24 cellular contexts compared by ENCODE assay signal in genomic region chr5:78204241-78204640, GRCh38.
DNase-seq lines count a peak whose midpoint lies in the region; ATAC-seq, FAIRE-seq and TF ChIP-seq lines count a peak whose summit lies in the region.
"Had no signal": no experiment of that assay in that cellular context is flagged by ENCODE, and none has a peak within 500 bp of the region (broad histone marks: within the 10 kb centered on the region; RNA-seq: fewer than 3 reads in every experiment).

No MANE protein-coding gene starts in this region.

- H3K9ac ChIP-seq in mesenchymal stem cell (ENCODE audit: low read length), result no peak overlapping the region

- intact Hi-C loops in activated T-helper 1 cell treated with anti-CD3 and anti-CD28 coated beads, Interleukin-12 subunit alpha, Interleukin-12 subunit beta, Interleukin-2, Interleukin-4 antibody, amounts not matched to agents 30 ng/mL and 10 ng/mL and 1 ng/mL, durations not matched to agents 14 hours and 24 hours and 36 hours (cut with micrococcal nuclease), result no loop called here
- intact Hi-C loops in heart right ventricle (cut with DNase I), result no loop called here

- H3K4me1 Mint-ChIP-seq in activated T-helper 1 cell treated with anti-CD3 and anti-CD28 coated beads, Interleukin-12 subunit alpha, Interleukin-12 subunit beta, Interleukin-2, Interleukin-4 antibody, amounts not matched to agents 30 ng/mL and 10 ng/mL and 1 ng/mL, durations not matched to agents 14 hours and 24 hours and 36 hours (ENCODE audit: low read depth), result no peaks in the 10 kb centered on the region

- H4K8ac ChIP-seq in mesenchymal stem cell (ENCODE audit: low read length), result no peak overlapping the region

- H3K27ac Mint-ChIP-seq in activated T-helper 1 cell treated with anti-CD3 and anti-CD28 coated beads, Interleukin-12 subunit alpha, Interleukin-12 subunit beta, Interleukin-2, Interleukin-4 antibody, amounts not matched to agents 30 ng/mL and 10 ng/mL and 1 ng/mL, durations not matched to agents 14 hours and 24 hours and 36 hours, result no peak overlapping the region
- H3K27ac Mint-ChIP-seq: CD4-positive, CD25-positive, alpha-beta regulatory T cell; HFFc6; IgD-negative memory B cell had no signal

- no peak overlapping the region for H3K4me3 Mint-ChIP-seq in activated T-helper 1 cell treated with anti-CD3 and anti-CD28 coated beads, Interleukin-12 subunit alpha, Interleukin-12 subunit beta, Interleukin-2, Interleukin-4 antibody, amounts not matched to agents 30 ng/mL and 10 ng/mL and 1 ng/mL, durations not matched to agents 14 hours and 24 hours and 36 hours
- H3K4me3 Mint-ChIP-seq: CD4-positive, CD25-positive, alpha-beta regulatory T cell; CD8-positive, alpha-beta memory T cell; HFFc6; IgD-negative memory B cell had no signal

- peaks cover 16% of the 10 kb centered on the region for H3K79me1 ChIP-seq in mesenchymal stem cell (replicated peaks; ENCODE audit: low read length, poor library complexity, severe bottlenecking)

- no peak overlapping the region for H3K18ac ChIP-seq in mesenchymal stem cell (ENCODE audit: low read depth in 1 of 2, low read length in 2 of 2)

- H3K4me1 ChIP-seq in mesenchymal stem cell (ENCODE audit: control insufficient read depth, insufficient read depth, low read depth, low read length) (no peaks in the 10 kb centered on the region), heart right ventricle (no peaks in the 10 kb centered on the region)
- no peaks in the 10 kb centered on the region for H3K4me1 ChIP-seq in effector memory CD4-positive, alpha-beta T cell (ENCODE audit: control insufficient read depth, insufficient read depth, low read length, poor library complexity, severe bottlenecking)
- H3K4me1 ChIP-seq: BE2C had no signal

- H3K23ac ChIP-seq in mesenchymal stem cell (ENCODE audit: low read length in 2 of 2), result no peak overlapping the region

- no peak overlapping the region for H3K14ac ChIP-seq in mesenchymal stem cell (ENCODE audit: low read length in 2 of 2)

- peaks cover 29% of the 10 kb centered on the region for H3K36me3 Mint-ChIP-seq in activated T-helper 1 cell treated with anti-CD3 and anti-CD28 coated beads, Interleukin-12 subunit alpha, Interleukin-12 subunit beta, Interleukin-2, Interleukin-4 antibody, amounts not matched to agents 30 ng/mL and 10 ng/mL and 1 ng/mL, durations not matched to agents 14 hours and 24 hours and 36 hours (ENCODE audit: low read depth)

- no peaks in the 10 kb centered on the region for H3K9me3 ChIP-seq in mesenchymal stem cell (ENCODE audit: control insufficient read depth, low read length)
- H3K9me3 ChIP-seq in effector memory CD4-positive, alpha-beta T cell (ENCODE audit: control insufficient read depth, low read length), result no peaks in the 10 kb centered on the region
- H3K9me3 ChIP-seq in heart right ventricle, result no peaks in the 10 kb centered on the region
- H3K9me3 ChIP-seq: BE2C had no signal

- no peak overlapping the region for H2AK5ac ChIP-seq in mesenchymal stem cell (ENCODE audit: low read length, severe bottlenecking)

- ATAC-seq in heart right ventricle, result no peak
- ATAC-seq: HCT116, HepG2 had no signal

- peak; percentile 76 for FAIRE-seq in endometrium (lab: Jason Lieb, UNC)
- FAIRE-seq: A204.1, HepG2 had no signal

- TF ChIP-seq CTCF in NB4 (IDR thresholded peaks at IDR 0.05; ENCODE audit: low read depth, low read length) (no peak), heart right ventricle (IDR thresholded peaks at IDR 0.05) (no peak)

- 93% methylated on average over 2 of the region's 2 CpGs for WGBS in mesenchymal stem cell
- WGBS in heart right ventricle, 2 donors, result 87 to 88% methylated on average over 2 of the region's 2 CpGs

- H3K36me3 ChIP-seq in mesenchymal stem cell (ENCODE audit: control insufficient read depth in 1 of 2, insufficient read depth in 2 of 2, low read depth in 1 of 2, low read length in 2 of 2) (peaks cover 5 to 30% of the 10 kb centered on the region in 2 experiments), heart right ventricle (peaks cover 0 to 65% (median 3%) of the 10 kb centered on the region in 9 donors)
- H3K36me3 ChIP-seq in effector memory CD4-positive, alpha-beta T cell (ENCODE audit: control insufficient read depth, insufficient read depth, low read length), result peaks cover 2% of the 10 kb centered on the region
- H3K36me3 ChIP-seq: BE2C had no signal

- H3K4me3 ChIP-seq in NB4 (ENCODE audit: low read depth, low read length) (no peak overlapping the region), mesenchymal stem cell (ENCODE audit: insufficient read depth in 1 of 2, low read depth in 1 of 2, low read length in 2 of 2) (no peak overlapping the region), heart right ventricle (no peak overlapping the region)
- H3K4me3 ChIP-seq in effector memory CD4-positive, alpha-beta T cell (ENCODE audit: insufficient read depth, low read depth, low read length, poor library complexity, severe bottlenecking), result no peak overlapping the region

- no peak overlapping the region for H3K4me2 ChIP-seq in mesenchymal stem cell (ENCODE audit: low read length, poor library complexity, severe bottlenecking)

- TF ChIP-seq POLR2A in NB4 (IDR thresholded peaks at IDR 0.05; ENCODE audit: extremely low read depth, insufficient read length), result no peak

- H3K27me3 ChIP-seq in mesenchymal stem cell (ENCODE audit: control insufficient read depth in 1 of 2, insufficient read depth in 1 of 2, low read length in 2 of 2), result no peaks in the 10 kb centered on the region
- no peaks in the 10 kb centered on the region for H3K27me3 ChIP-seq in effector memory CD4-positive, alpha-beta T cell (replicated peaks; ENCODE audit: control insufficient read depth, insufficient read depth, low read length, poor library complexity, severe bottlenecking)
- H3K27me3 ChIP-seq in heart right ventricle, result no peaks in the 10 kb centered on the region
- H3K27me3 ChIP-seq: BE2C had no signal

- H4K91ac ChIP-seq in mesenchymal stem cell (ENCODE audit: low read length), result no peak overlapping the region

- no peak overlapping the region for H3K4ac ChIP-seq in mesenchymal stem cell (ENCODE audit: low read depth in 1 of 2, low read length in 2 of 2)

- DNase-seq in LHCN-M2 (ENCODE audit: low read depth) (peak; percentile 12), NB4 (ENCODE audit: low read depth) (peak; percentile 7), mesenchymal stem cell (peak; percentile 14), heart right ventricle (no peak), putamen (ENCODE audit: low spot score) (no peak)
- DNase-seq in activated T-helper 1 cell treated with anti-CD3 and anti-CD28 coated beads, Interleukin-12 subunit alpha, Interleukin-12 subunit beta, Interleukin-2, Interleukin-4 antibody, amounts not matched to agents 30 ng/mL and 10 ng/mL and 1 ng/mL, durations not matched to agents 14 hours and 24 hours and 36 hours (ENCODE audit: low spot score), result no peak
- no peak for DNase-seq in effector memory CD4-positive, alpha-beta T cell
- DNase-seq: ACHN; BE2C; C1 segment of cervical spinal cord; CD4-positive, CD25-positive, alpha-beta regulatory T cell; CD8-positive, alpha-beta memory T cell; COR-L47; DMS 273 treated with DMSO at 0.1 percent for 48 hours; DMS79; GF-D8; GOT3; H7; HFFc6 had no signal

- no peak overlapping the region for H2BK12ac ChIP-seq in mesenchymal stem cell (ENCODE audit: low read length in 2 of 2)

- no peak overlapping the region for H2AFZ ChIP-seq in mesenchymal stem cell (ENCODE audit: low read depth, low read length)

- no peaks in the 10 kb centered on the region for H3K27me3 Mint-ChIP-seq in activated T-helper 1 cell treated with anti-CD3 and anti-CD28 coated beads, Interleukin-12 subunit alpha, Interleukin-12 subunit beta, Interleukin-2, Interleukin-4 antibody, amounts not matched to agents 30 ng/mL and 10 ng/mL and 1 ng/mL, durations not matched to agents 14 hours and 24 hours and 36 hours (ENCODE audit: insufficient read depth)
- H3K27me3 Mint-ChIP-seq: CD4-positive, CD25-positive, alpha-beta regulatory T cell; CD8-positive, alpha-beta memory T cell; IgD-negative memory B cell had no signal

- H2BK120ac ChIP-seq in mesenchymal stem cell (ENCODE audit: low read depth, low read length), result no peak overlapping the region

- no peak overlapping the region for H2BK5ac ChIP-seq in mesenchymal stem cell (ENCODE audit: low read depth, low read length, poor library complexity, severe bottlenecking)

- no peak overlapping the region for H3K27ac ChIP-seq in mesenchymal stem cell (ENCODE audit: low read length, poor library complexity, severe bottlenecking)
- no peak overlapping the region for H3K27ac ChIP-seq in effector memory CD4-positive, alpha-beta T cell (ENCODE audit: insufficient read depth, low read length, poor library complexity, severe bottlenecking)
- no peak overlapping the region for H3K27ac ChIP-seq in heart right ventricle

- H3K9me3 Mint-ChIP-seq in activated T-helper 1 cell treated with anti-CD3 and anti-CD28 coated beads, Interleukin-12 subunit alpha, Interleukin-12 subunit beta, Interleukin-2, Interleukin-4 antibody, amounts not matched to agents 30 ng/mL and 10 ng/mL and 1 ng/mL, durations not matched to agents 14 hours and 24 hours and 36 hours, result peaks cover 6% of the 10 kb centered on the region
- H3K9me3 Mint-ChIP-seq: HFFc6 had no signal

- H2BK15ac ChIP-seq in mesenchymal stem cell (ENCODE audit: low read depth, poor library complexity, severe bottlenecking), result no peak overlapping the region

Comparison
In these comparisons a context has a peak if more than half of its experiments do, and no peak if none do; other contexts are left out.
1. DNase-seq: peak in LHCN-M2 (single experiment), NB4 (single experiment) and mesenchymal stem cell (single experiment); none in activated T-helper 1 cell treated with anti-CD3 and anti-CD28 coated beads, Interleukin-12 subunit alpha, Interleukin-12 subunit beta, Interleukin-2, Interleukin-4 antibody, amounts not matched to agents 30 ng/mL and 10 ng/mL and 1 ng/mL, durations not matched to agents 14 hours and 24 hours and 36 hours (single experiment), effector memory CD4-positive, alpha-beta T cell (0 of 3), heart right ventricle (0 of 2) and putamen (single experiment).